ENCODE assay signal across 10 cellular contexts in the genomic region with DNA sequence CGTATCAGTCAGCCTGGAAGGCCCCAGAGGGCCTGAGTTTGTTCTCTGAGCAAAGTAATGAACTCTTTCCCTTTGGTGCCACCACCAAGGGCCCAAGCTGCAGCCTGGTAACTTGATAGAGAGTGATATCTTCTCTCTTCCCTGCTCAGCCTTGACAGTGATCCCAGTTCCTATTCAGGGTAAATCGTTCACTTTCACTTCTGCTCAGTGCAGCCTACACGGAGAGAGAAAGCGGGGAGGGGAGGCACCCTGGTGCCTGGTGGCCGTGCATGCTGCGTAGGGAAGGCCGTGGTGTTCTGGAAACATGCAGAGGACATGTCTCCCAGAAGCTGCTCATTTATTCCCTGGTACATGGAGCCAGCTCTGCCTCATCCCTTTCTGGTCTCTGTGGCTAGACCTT. TPM values are rescaled to one million over a fixed set of nuclear protein-coding genes. Genes with fewer than 3 reads are reported as not detected.
DNase-seq lines count a peak whose midpoint lies in the region; ATAC-seq, FAIRE-seq and TF ChIP-seq lines count a peak whose summit lies in the region.
"Had no signal": no experiment of that assay in that cellular context is flagged by ENCODE, and none has a peak within 500 bp of the region (broad histone marks: within the 10 kb centered on the region; RNA-seq: fewer than 3 reads in every experiment).

No MANE protein-coding gene starts in this region.

- intact Hi-C loops in K562 (cut with micrococcal nuclease): no loop called here
- intact Hi-C loops in A673 (cut with micrococcal nuclease; ENCODE audit: unreplicated experiment): no loop called here

- CTCF ChIA-PET in K562 (lab: Yijun Ruan, JAX; ENCODE audit: low intra/inter-chr PET ratio) (no interaction called here), A673 (lab: Charles Lee) (no interaction called here)

- H2AFZ ChIP-seq in K562 (ENCODE audit: low read depth, low read length): peak overlapping the region; percentile 63; the same call in 1 of the 2 replicates

- H3K27ac ChIP-seq in K562 (ENCODE audit: extremely low read depth, low read depth, low read length): no peak overlapping the region
- no peak overlapping the region for H3K27ac ChIP-seq in subcutaneous abdominal adipose tissue (ENCODE audit: low read depth, low read length)
- H3K27ac ChIP-seq in A673 (ENCODE audit: low read depth, low read length, poor library complexity, severe bottlenecking): no peak overlapping the region
- H3K27ac ChIP-seq: gastroesophageal sphincter, neutrophil had no signal

- H3K36me3 ChIP-seq in K562 (ENCODE audit: control insufficient read depth, insufficient read depth, low read length): no peaks in the 10 kb centered on the region
- no peaks in the 10 kb centered on the region for H3K36me3 ChIP-seq in subcutaneous abdominal adipose tissue (ENCODE audit: control insufficient read depth in 5 of 5, insufficient read depth in 5 of 5, low read length in 5 of 5)
- H3K36me3 ChIP-seq in A673 (ENCODE audit: insufficient read depth, low read length, poor library complexity, severe bottlenecking): no peaks in the 10 kb centered on the region
- H3K36me3 ChIP-seq: gastroesophageal sphincter, neutrophil had no signal

- no peaks in the 10 kb centered on the region for H3K9me1 ChIP-seq in K562 (ENCODE audit: control insufficient read depth, insufficient read depth, low read length)

- TF ChIP-seq RAD21 in K562 (CRISPR knock-in tag; conservative IDR thresholded peaks at IDR 0.05 in 1 of 2, IDR thresholded peaks at IDR 0.05 in 1 of 2): no peak

- TF ChIP-seq EP300 in K562 (IDR thresholded peaks at IDR 0.05; ENCODE audit: low read length): no peak

- 35% methylated on average over 7 of the region's 7 CpGs for WGBS in K562 (ENCODE audit: insufficient coverage, low coverage, missing lambda C conversion rate)

- H3K4me2 ChIP-seq in K562 (ENCODE audit: insufficient read depth, low read length): no peak overlapping the region

- H4K20me1 ChIP-seq in K562 (replicated peaks; ENCODE audit: control insufficient read depth, insufficient read depth, low read length): no peaks in the 10 kb centered on the region; the same call in 1 of the 2 replicates

- DNase-seq in K562 (ENCODE audit: extremely low read depth in 1 of 4, low spot score in 3 of 4) (no peak), KG1 (lab: John Stamatoyannopoulos, UW) (no peak), NCI-H2029 (lab: John Stamatoyannopoulos, UW) (no peak), A673 (ENCODE audit: low spot score) (no peak), G401 (ENCODE audit: low spot score) (no peak)

- POLR2A ChIA-PET in K562 (lab: Yijun Ruan, JAX): interaction anchor here (1.2 kb wide), 1 partner anchor 9 kb away, joined by 5 read pairs; no protein-coding TSS in a partner anchor
- POLR2A ChIA-PET in A673 (lab: Charles Lee; ENCODE audit: low non-redundant PET): no interaction called here

- ATAC-seq in GM19351 (IDR thresholded peaks at IDR 0.05; ENCODE audit: unreplicated experiment) (peak; percentile 65), HG03095 (IDR thresholded peaks at IDR 0.05; ENCODE audit: unreplicated experiment) (peak; percentile 64), K562 (peak; percentile 38)
- ATAC-seq: gastroesophageal sphincter had no signal

- H3K9me3 ChIP-seq in K562 (replicated peaks; ENCODE audit: control insufficient read depth, insufficient read depth, low read depth, low read length) (no peaks in the 10 kb centered on the region), subcutaneous abdominal adipose tissue (ENCODE audit: control insufficient read depth in 5 of 5, low read length in 5 of 5) (no peaks in the 10 kb centered on the region), A673 (ENCODE audit: low read depth, low read length, poor library complexity, severe bottlenecking) (no peaks in the 10 kb centered on the region)
- H3K9me3 ChIP-seq: gastroesophageal sphincter, neutrophil had no signal

- H3K4me1 ChIP-seq in K562 (replicated peaks in 1 of 2; ENCODE audit: control insufficient read depth in 2 of 2, insufficient read depth in 2 of 2, low read length in 2 of 2) (peaks cover 0 to 6% of the 10 kb centered on the region in 2 experiments; a peak in 3 of 5 replicates), subcutaneous abdominal adipose tissue (ENCODE audit: control insufficient read depth in 5 of 5, insufficient read depth in 5 of 5, low read length in 5 of 5) (peaks cover 0 to 43% (median 16%) of the 10 kb centered on the region in 5 donors), A673 (ENCODE audit: insufficient read depth, low read length, poor library complexity, severe bottlenecking) (no peaks in the 10 kb centered on the region)
- H3K4me1 ChIP-seq: gastroesophageal sphincter had no signal

- no TSS peak for BruUV-seq in K562 (replicated peaks; lab: Mats Ljungman, UMichigan)
- BruUV-seq in A673 (replicated peaks; lab: Mats Ljungman, UMichigan): no TSS peak

- TF ChIP-seq POLR2A in K562 (conservative IDR thresholded peaks at IDR 0.05): no peak

- H3K4me3 ChIP-seq in K562 (no peak overlapping the region), subcutaneous abdominal adipose tissue (ENCODE audit: low read depth in 1 of 5, low read length in 5 of 5) (peak overlapping the region in 3 of 5 donors; percentile 19 to 46 (median 24)), A673 (ENCODE audit: low read depth, low read length, poor library complexity, severe bottlenecking) (no peak overlapping the region)
- H3K4me3 ChIP-seq: gastroesophageal sphincter had no signal

- TF ChIP-seq CTCF in K562 (IDR thresholded peaks at IDR 0.05 in 2 of 3, conservative IDR thresholded peaks at IDR 0.05 in 1 of 3; ENCODE audit: insufficient read depth in 2 of 3, low read depth in 1 of 3, low read length in 3 of 3): no peak
- no peak for TF ChIP-seq CTCF in A673 (conservative IDR thresholded peaks at IDR 0.05; ENCODE audit: low read depth, low read length)

- in situ Hi-C loops in K562 (cut with MboI) (no loop called here), G401 (cut with HindIII; ENCODE audit: low sequenced_read_pairs) (no loop called here)

- H3K27me3 ChIP-seq in K562 (ENCODE audit: control insufficient read depth in 2 of 2, insufficient read depth in 2 of 2, low read length in 2 of 2): no peaks in the 10 kb centered on the region
- H3K27me3 ChIP-seq in subcutaneous abdominal adipose tissue (ENCODE audit: control insufficient read depth in 5 of 5, insufficient read depth in 4 of 5, low read length in 5 of 5): no peaks in the 10 kb centered on the region
- no peaks in the 10 kb centered on the region for H3K27me3 ChIP-seq in A673 (replicated peaks; ENCODE audit: insufficient read depth, low read depth, low read length, poor library complexity)
- H3K27me3 ChIP-seq: gastroesophageal sphincter, neutrophil had no signal

- H3K79me2 ChIP-seq in K562 (ENCODE audit: control insufficient read depth, insufficient read depth, low read length): no peaks in the 10 kb centered on the region

- no peak for FAIRE-seq in K562 (lab: Jason Lieb, UNC)

- H3K9ac ChIP-seq in K562 (ENCODE audit: insufficient read depth in 1 of 2, low read depth in 2 of 2, low read length in 2 of 2) (peak overlapping the region in 1 of 2 experiments; percentile 66; a peak in 1 of 4 replicates), subcutaneous abdominal adipose tissue (ENCODE audit: low read length in 5 of 5) (peak overlapping the region in 3 of 5 donors; percentile 51 to 70 (median 63))

TF ChIP-seq in K562, 482 proteins besides CTCF, POLR2A, EP300 and RAD21 (continues in another document):
- TF ChIP-seq EP400 (IDR thresholded peaks at IDR 0.05): no peak
- TF ChIP-seq PML (IDR thresholded peaks at IDR 0.05; ENCODE audit: low read length): no peak
- peak; percentile 60; the same call in 1 of the 2 replicates for TF ChIP-seq ZNF175 (CRISPR knock-in tag; IDR thresholded peaks at IDR 0.05; ENCODE audit: low read depth)

RNA-seq across cellular contexts. Expression of a gene that starts 54.9 kb away (rescaled TPM):
- total RNA-seq in K562 (2011; cell fraction: chromatin; rRNA removed; ENCODE audit: low replicate concordance): 13.2 and 14.9 TPM in 2 replicates
- 8.4 and 13.3 TPM in 2 replicates for total RNA-seq in K562 (2011; cell fraction: nucleolus; rRNA removed)
- total RNA-seq in K562 (2011; cell fraction: nucleoplasm; rRNA removed): 7.8 and 11.1 TPM in 2 replicates
- 24.4 and 31.7 TPM in 2 replicates for total RNA-seq in K562 (2014; rRNA removed)
- 25.0 and 26.9 TPM in 2 replicates for total RNA-seq in K562 (2014; rRNA removed; fragmentation: Illumina TruSeq; extraction: Trizol)
- 21.4 and 21.5 TPM in 2 replicates for total RNA-seq in K562 (2015; rRNA removed; fragmentation: Illumina TruSeq; extraction: Trizol)
- 20.4 and 26.3 TPM in 2 replicates for total RNA-seq in K562 (2021)
- polyA plus RNA-seq in K562 (2011; rRNA removed): 11.7 and 19.5 TPM in 2 replicates
- 10.2 and 12.0 TPM in 2 replicates for polyA plus RNA-seq in K562 (2011; cell fraction: cytosol; rRNA removed)
- polyA plus RNA-seq in K562 (2011; cell fraction: nucleus; rRNA removed): 9.9 and 12.5 TPM in 2 replicates
- polyA plus RNA-seq in K562 (2012): 22.9 and 34.6 TPM in 2 replicates
- 16.9 and 19.5 TPM in 2 replicates for polyA plus RNA-seq in K562 (2014; fragmentation: Illumina TruSeq; extraction: Trizol)
- 10 to 100 TPM; 52.1 to 56.9 TPM for polyA plus RNA-seq in K562 (2014; fragmentation: Nextera tagmentation; extraction: Ambion mirVana)
- polyA plus RNA-seq in K562 (2014; rRNA removed): 29.1 and 33.8 TPM in 2 replicates
- 8.8 and 10.7 TPM in 2 replicates for polyA minus RNA-seq in K562 (2011; rRNA and poly(A)+ RNA removed)
- 5.1 and 6.4 TPM in 2 replicates for polyA minus RNA-seq in K562 (2011; cell fraction: cytosol; rRNA and poly(A)+ RNA removed)
- polyA minus RNA-seq in K562 (2011; cell fraction: nucleus; rRNA and poly(A)+ RNA removed): 4.2 and 5.3 TPM in 2 replicates
- 4.4 and 4.7 TPM in 2 replicates for total RNA-seq in A673 (2021)
- total RNA-seq in G401 (2014; rRNA removed; shearing (Covaris generic)): 2.6 and 17.1 TPM in 2 replicates

RNA-seq across cellular contexts. Expression of a gene that starts 55.1 kb away (rescaled TPM):
- total RNA-seq in K562 (2011; cell fraction: chromatin; rRNA removed; ENCODE audit: low replicate concordance): 54.7 and 60.1 TPM in 2 replicates
- 43.5 and 49.7 TPM in 2 replicates for total RNA-seq in K562 (2011; cell fraction: nucleolus; rRNA removed)
- total RNA-seq in K562 (2011; cell fraction: nucleoplasm; rRNA removed): 55.2 and 67.2 TPM in 2 replicates
- total RNA-seq in K562 (2014; rRNA removed) (26.7 and 34.9 TPM in 2 replicates), K562 (2014; rRNA removed; fragmentation: Illumina TruSeq; extraction: Trizol) (30.5 and 30.8 TPM in 2 replicates), K562 (2015; rRNA removed; fragmentation: Illumina TruSeq; extraction: Trizol) (33.5 and 34.9 TPM in 2 replicates), K562 (2021) (70.8 and 79.5 TPM in 2 replicates), A673 (2021) (22.6 and 22.7 TPM in 2 replicates)
- polyA plus RNA-seq in K562 (2011; rRNA removed) (67.4 and 73.7 TPM in 2 replicates), K562 (2014; fragmentation: Illumina TruSeq; extraction: Trizol) (48.7 and 52.9 TPM in 2 replicates), K562 (2014; fragmentation: Nextera tagmentation; extraction: Ambion mirVana) (10 to 100 TPM; 81.5 to 97.5 TPM), K562 (2014; rRNA removed) (40.4 and 43.6 TPM in 2 replicates)
- 80.1 and 102 TPM in 2 replicates for polyA plus RNA-seq in K562 (2011; cell fraction: cytosol; rRNA removed)
- 39.7 and 55.6 TPM in 2 replicates for polyA plus RNA-seq in K562 (2011; cell fraction: nucleus; rRNA removed)
- polyA plus RNA-seq in K562 (2012): 27.1 and 110 TPM in 2 replicates
- polyA minus RNA-seq in K562 (2011; rRNA and poly(A)+ RNA removed): 38.9 and 57.3 TPM in 2 replicates
- 18.8 and 37.2 TPM in 2 replicates for polyA minus RNA-seq in K562 (2011; cell fraction: cytosol; rRNA and poly(A)+ RNA removed)
- polyA minus RNA-seq in K562 (2011; cell fraction: nucleus; rRNA and poly(A)+ RNA removed): 24.2 and 31.7 TPM in 2 replicates
- 8.7 and 19.4 TPM in 2 replicates for total RNA-seq in G401 (2014; rRNA removed; shearing (Covaris generic))

Comparison
In these comparisons a context has a peak if more than half of its experiments do, and no peak if none do; other contexts are left out.
1. H3K4me3 ChIP-seq: peak in subcutaneous abdominal adipose tissue (3 of 5); none in K562 (single experiment) and A673 (single experiment).
2. Peak in every context shown above with its lines, with median percentiles within 50 percentile points of each other: ATAC-seq.